9 cellular contexts compared by ENCODE assay signal in the genomic region with DNA sequence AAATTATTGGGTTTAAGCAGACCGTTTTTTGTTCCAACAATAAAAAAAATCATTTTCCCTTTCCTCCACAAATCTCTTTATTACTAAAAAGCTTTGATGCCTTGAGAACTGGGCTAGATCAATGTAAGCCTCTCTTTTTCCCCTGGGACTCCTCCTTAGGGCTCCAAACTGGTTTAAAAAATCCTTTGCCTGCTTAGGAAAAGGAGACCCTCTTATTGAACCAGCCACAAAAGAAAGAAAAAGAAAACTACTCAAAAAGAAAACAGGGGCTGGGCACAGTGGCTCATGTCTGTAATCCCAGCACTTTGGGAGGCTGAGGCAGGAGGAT. TPM values are rescaled to one million over a fixed set of nuclear protein-coding genes. Genes with fewer than 3 reads are reported as not detected.
DNase-seq lines count a peak whose midpoint lies in the region; ATAC-seq and TF ChIP-seq lines count a peak whose summit lies in the region.
"Had no signal": no experiment of that assay in that cellular context is flagged by ENCODE, and none has a peak within 500 bp of the region (broad histone marks: within the 10 kb centered on the region; RNA-seq: fewer than 3 reads in every experiment).

No MANE protein-coding gene starts in this region.

- ATAC-seq in T-cell (replicated peaks in 1 of 4) (no peak), HG03378 (IDR thresholded peaks at IDR 0.05; ENCODE audit: unreplicated experiment) (no peak)

- no peak for TF ChIP-seq POLR2A in spleen (IDR thresholded peaks at IDR 0.05)

- no peak overlapping the region for H3K4me3 ChIP-seq in HEK293 (ENCODE audit: low read depth, low read length)
- H3K4me3 ChIP-seq in spleen, result peak overlapping the region in 1 of 8 donors; percentile 34

- H3K4me1 ChIP-seq in HEK293 (ENCODE audit: control insufficient read depth, insufficient read depth, low read length) (peaks cover 27% of the 10 kb centered on the region), spleen (peaks cover 0 to 37% (median 19%) of the 10 kb centered on the region in 6 donors)

- DNase-seq in T-cell, result no peak
- no peak for DNase-seq in immature natural killer cell
- no peak for DNase-seq in spleen
- DNase-seq in posterior vena cava (ENCODE audit: low spot score), result no peak
- no peak for DNase-seq in activated T-cell treated with anti-CD3 and anti-CD28 coated beads for 4 hours
- DNase-seq in ecto neural progenitor cell (ENCODE audit: low spot score), result no peak

- H3K9me3 Mint-ChIP-seq in T-cell (peaks cover 0 to 4% (median 0%) of the 10 kb centered on the region in 3 donors), immature natural killer cell (peaks cover 0 to 2% (median under 1%) of the 10 kb centered on the region in 6 donors)

- CTCF ChIA-PET in HEK293 (lab: Yijun Ruan, JAX) (interaction anchor here (0.6 to 0.8 kb wide), 3 partner anchors 40 to 288 kb away, joined by 3 to 4 read pairs (median 3); no protein-coding TSS in a partner anchor), T-cell (lab: Charles Lee) (interaction anchor here in 1 of 2 donors (0.6 kb wide), 1 partner anchor 14 kb away, joined by 4 read pairs; no protein-coding TSS in a partner anchor)

- H3K36me3 ChIP-seq in HEK293 (ENCODE audit: control insufficient read depth in 2 of 2, insufficient read depth in 1 of 2, low read length in 2 of 2) (peaks cover 0 to 10% of the 10 kb centered on the region in 2 experiments; a peak in 2 of 3 replicates), spleen (peaks cover 0 to 16% (median 0%) of the 10 kb centered on the region in 6 donors)

- 18 to 42% (median 23%) methylated on average over 1 of the region's 1 CpG for WGBS in spleen, 5 donors

- peaks cover 24% of the 10 kb centered on the region for H3K36me3 Mint-ChIP-seq in T-cell
- H3K36me3 Mint-ChIP-seq in immature natural killer cell, result peaks cover 0 to 10% (median 3%) of the 10 kb centered on the region in 3 donors
- H3K36me3 Mint-ChIP-seq: IgD-negative memory B cell had no signal

- H3K9me3 ChIP-seq in HEK293 (ENCODE audit: control insufficient read depth, insufficient read depth, low read depth, low read length) (no peaks in the 10 kb centered on the region), spleen (peaks cover 0 to 19% (median 11%) of the 10 kb centered on the region in 8 donors)

- peak overlapping the region; percentile 65; the same call in 1 of the 2 replicates for H3K27ac ChIP-seq in HEK293 (ENCODE audit: extremely low read depth, low read depth, low read length)
- H3K27ac ChIP-seq in spleen, result peak overlapping the region in 7 of 8 donors; percentile 40 to 83 (median 73)

- H3K4me1 Mint-ChIP-seq in T-cell, result peaks cover 30 to 46% (median 31%) of the 10 kb centered on the region in 3 donors
- peaks cover 44 to 48% of the 10 kb centered on the region in 2 donors for H3K4me1 Mint-ChIP-seq in immature natural killer cell

- TF ChIP-seq CTCF in HEK293 (tag by site-specific recombination; IDR thresholded peaks at IDR 0.05) (no peak), spleen (IDR thresholded peaks at IDR 0.05 in 8 of 11, conservative IDR thresholded peaks at IDR 0.05 in 3 of 11) (no peak)

- H3K4me3 Mint-ChIP-seq in T-cell (no peak overlapping the region), immature natural killer cell (peak overlapping the region; percentile 68 to 92 (median 85))

- intact Hi-C loops in spleen (cut with DNase I; ENCODE audit: low total_unique reads) (no loop called here), posterior vena cava (cut with DNase I) (loop anchor here in 1 of 2 donors (10.0 kb wide), 2 partner anchors 1235 kb away; no protein-coding TSS in a partner anchor)

- H3K27me3 ChIP-seq in spleen (replicated peaks in 1 of 7), result no peaks in the 10 kb centered on the region

- H3K27me3 Mint-ChIP-seq in T-cell (no peaks in the 10 kb centered on the region), immature natural killer cell (ENCODE audit: low read depth in 3 of 3) (peaks cover 9 to 12% (median 10%) of the 10 kb centered on the region in 3 donors)

- POLR2A ChIA-PET in HEK293 (lab: Yijun Ruan, JAX), result no interaction called here
- POLR2A ChIA-PET in T-cell (lab: Charles Lee), result no interaction called here

- H3K27ac Mint-ChIP-seq in T-cell (peak overlapping the region; percentile 72 to 90), immature natural killer cell (peak overlapping the region; percentile 88 to 97 (median 94))

TF ChIP-seq in HEK293, 187 proteins besides CTCF, POLR2A, EP300 and RAD21:
- no peak for TF ChIP-seq REPIN1 (tag by site-specific recombination; IDR thresholded peaks at IDR 0.05; ENCODE audit: low read depth)
- TF ChIP-seq ZBTB1 (tag by site-specific recombination; IDR thresholded peaks at IDR 0.05), result no peak
- TF ChIP-seq ZNF837 (tag by site-specific recombination; IDR thresholded peaks at IDR 0.05), result no peak
- TF ChIP-seq, protein P1, sequence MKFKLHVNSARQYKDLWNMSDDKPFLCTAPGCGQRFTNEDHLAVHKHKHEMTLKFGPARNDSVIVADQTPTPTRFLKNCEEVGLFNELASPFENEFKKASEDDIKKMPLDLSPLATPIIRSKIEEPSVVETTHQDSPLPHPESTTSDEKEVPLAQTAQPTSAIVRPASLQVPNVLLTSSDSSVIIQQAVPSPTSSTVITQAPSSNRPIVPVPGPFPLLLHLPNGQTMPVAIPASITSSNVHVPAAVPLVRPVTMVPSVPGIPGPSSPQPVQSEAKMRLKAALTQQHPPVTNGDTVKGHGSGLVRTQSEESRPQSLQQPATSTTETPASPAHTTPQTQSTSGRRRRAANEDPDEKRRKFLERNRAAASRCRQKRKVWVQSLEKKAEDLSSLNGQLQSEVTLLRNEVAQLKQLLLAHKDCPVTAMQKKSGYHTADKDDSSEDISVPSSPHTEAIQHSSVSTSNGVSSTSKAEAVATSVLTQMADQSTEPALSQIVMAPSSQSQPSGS (tag by site-specific recombination; IDR thresholded peaks at IDR 0.05; ENCODE audit: low read depth), result no peak
- TF ChIP-seq, protein P2, sequence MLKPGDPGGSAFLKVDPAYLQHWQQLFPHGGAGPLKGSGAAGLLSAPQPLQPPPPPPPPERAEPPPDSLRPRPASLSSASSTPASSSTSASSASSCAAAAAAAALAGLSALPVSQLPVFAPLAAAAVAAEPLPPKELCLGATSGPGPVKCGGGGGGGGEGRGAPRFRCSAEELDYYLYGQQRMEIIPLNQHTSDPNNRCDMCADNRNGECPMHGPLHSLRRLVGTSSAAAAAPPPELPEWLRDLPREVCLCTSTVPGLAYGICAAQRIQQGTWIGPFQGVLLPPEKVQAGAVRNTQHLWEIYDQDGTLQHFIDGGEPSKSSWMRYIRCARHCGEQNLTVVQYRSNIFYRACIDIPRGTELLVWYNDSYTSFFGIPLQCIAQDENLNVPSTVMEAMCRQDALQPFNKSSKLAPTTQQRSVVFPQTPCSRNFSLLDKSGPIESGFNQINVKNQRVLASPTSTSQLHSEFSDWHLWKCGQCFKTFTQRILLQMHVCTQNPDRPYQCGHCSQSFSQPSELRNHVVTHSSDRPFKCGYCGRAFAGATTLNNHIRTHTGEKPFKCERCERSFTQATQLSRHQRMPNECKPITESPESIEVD (tag by site-specific recombination; IDR thresholded peaks at IDR 0.05), result peak; percentile 23; the same call in 1 of the 2 replicates
TF ChIP-seq in HEK293: peak in this region for 1.

RNA-seq across cellular contexts. Expression of a gene that starts 25.0 kb away (rescaled TPM):
- total RNA-seq in T-cell (10 to 100 TPM; 17.4 to 45.6 (median 19.6) TPM), spleen (10 to 100 TPM; 13.6 to 65.3 (median 24.3) TPM), posterior vena cava (100 to 1,000 TPM; 300 to 417 TPM)
- polyA plus RNA-seq in immature natural killer cell (10 to 100 TPM in 1 of 3 donors, 1 to 10 TPM in 1, under 1 TPM in 1; 0.16 to 16.3 (median 2.6) TPM), spleen (1 to 10 TPM; 1.4 to 2.3 (median 1.6) TPM)

Comparison
In these comparisons a context has a peak if more than half of its experiments do, and no peak if none do; other contexts are left out.
1. H3K4me3 Mint-ChIP-seq: peak in immature natural killer cell (5 of 5); none in T-cell (0 of 3).
2. RNA of a gene that starts 25.0 kb away (total RNA-seq): 300 to 417 TPM in posterior vena cava; 13.6 to 65.3 TPM in spleen and 17.4 to 45.6 TPM in T-cell; every median in the first group is over 4 times any median in the second.